Comparison of ENCODE assay signal across 9 cellular contexts in genomic region chr22:19290400-19291217, GRCh38. TPM values are rescaled to one million over a fixed set of nuclear protein-coding genes. Genes with fewer than 3 reads are reported as not detected.
DNase-seq lines count a peak whose midpoint lies in the region; ATAC-seq, FAIRE-seq and TF ChIP-seq lines count a peak whose summit lies in the region.
"Had no signal": no experiment of that assay in that cellular context is flagged by ENCODE, and none has a peak within 500 bp of the region (broad histone marks: within the 10 kb centered on the region; RNA-seq: fewer than 3 reads in every experiment).

No MANE protein-coding gene starts in this region.

- H3K9me3 ChIP-seq in endocrine pancreas (ENCODE audit: control insufficient read depth, low read length) = no peaks in the 10 kb centered on the region

- no peaks in the 10 kb centered on the region for H3K36me3 Mint-ChIP-seq in natural killer cell

- intact Hi-C loops in natural killer cell (cut with micrococcal nuclease) = loop anchor here (5.0 to 10.0 kb wide), 2 partner anchors 168 to 184 kb away; partner anchors contain the start of genes CDC45, DGCR2 and UFD1

- H3K4me1 ChIP-seq in endocrine pancreas (ENCODE audit: control insufficient read depth, insufficient read depth, low read length) = no peaks in the 10 kb centered on the region

- H3K4me3 ChIP-seq in endocrine pancreas (ENCODE audit: control insufficient read depth, insufficient read depth, low read length) = peak overlapping the region; percentile 25

- DNase-seq in DMS79 treated with DMSO at 0.1 percent for 48 hours (lab: John Stamatoyannopoulos, UW) (peak; percentile 1), DMS79 (lab: John Stamatoyannopoulos, UW) (no peak), RCC 7860 (ENCODE audit: low spot score) (peak; percentile 26), natural killer cell (no peak)

- TF ChIP-seq CTCF in natural killer cell (IDR thresholded peaks at IDR 0.05) = no peak

- ATAC-seq in natural killer cell (peak in 2 of 3 donors; percentile 5 to 8), HG02571 (IDR thresholded peaks at IDR 0.05; ENCODE audit: unreplicated experiment) (no peak), HG03571 (IDR thresholded peaks at IDR 0.05; ENCODE audit: unreplicated experiment) (no peak), GM19397 (IDR thresholded peaks at IDR 0.05; ENCODE audit: unreplicated experiment) (no peak)

- peak overlapping the region; percentile 41 to 75 for H3K27ac Mint-ChIP-seq in natural killer cell

- no peak for FAIRE-seq in RCC 7860 (lab: Jason Lieb, UNC)
- FAIRE-seq: A204.1 had no signal

- peaks cover 22 to 26% of the 10 kb centered on the region in 2 donors for H3K4me1 Mint-ChIP-seq in natural killer cell

- H3K36me3 ChIP-seq in endocrine pancreas (ENCODE audit: control insufficient read depth, insufficient read depth, low read length) = no peaks in the 10 kb centered on the region

- no peaks in the 10 kb centered on the region for H3K27me3 ChIP-seq in endocrine pancreas (ENCODE audit: control insufficient read depth, insufficient read depth, low read length)

- H3K4me3 Mint-ChIP-seq in natural killer cell = peak overlapping the region; percentile 87

- no peaks in the 10 kb centered on the region for H3K9me3 Mint-ChIP-seq in natural killer cell

- H3K9ac ChIP-seq in endocrine pancreas (ENCODE audit: control insufficient read depth, insufficient read depth, low read length) = peak overlapping the region; percentile 77

- peaks cover 22 to 40% of the 10 kb centered on the region in 2 donors for H3K27me3 Mint-ChIP-seq in natural killer cell (ENCODE audit: low read depth in 2 of 2)

RNA-seq across cellular contexts. Expression of gene CLTCL1, which starts 0.9 kb away (rescaled TPM):
- 1 to 10 TPM in 2 of 3 donors, under 1 TPM in 1; 0.86 to 1.2 (median 1.2) TPM for total RNA-seq in natural killer cell

Comparison
In these comparisons a context has a peak if more than half of its experiments do, and no peak if none do; other contexts are left out.
1. DNase-seq: peak in DMS79 treated with DMSO at 0.1 percent for 48 hours (single experiment) and RCC 7860 (single experiment); none in DMS79 (single experiment) and natural killer cell (single experiment).
2. ATAC-seq: peak in natural killer cell (2 of 3); none in HG02571 (single experiment), HG03571 (single experiment) and GM19397 (single experiment).